26 cellular contexts compared by ENCODE assay signal in genomic region chr4:17313194-17313593, GRCh38.
"Had no signal": no experiment of that assay in that cellular context is flagged by ENCODE, and none has a peak within 500 bp of the region (broad histone marks: within the 10 kb centered on the region; RNA-seq: fewer than 3 reads in every experiment).

No MANE protein-coding gene starts in this region.

- H3K27ac Mint-ChIP-seq: activated CD8-positive, alpha-beta T cell treated with anti-CD3 and anti-CD28 coated beads, Interleukin-2, amount 10 ng/mL, durations not matched to agents 7 days and 5 days; activated naive CD8-positive, alpha-beta T cell treated with anti-CD3 and anti-CD28 coated beads, Interleukin-2, amount 10 ng/mL, durations not matched to agents 7 days and 5 days; brain; T-helper 17 cell; WTC11 had no signal

- H3K9me3 ChIP-seq: Peyer's patch, SJCRH30 had no signal

- H3K27ac ChIP-seq: KMS-11, Peyer's patch, RWPE1, SJCRH30 had no signal

- ATAC-seq: activated CD8-positive, alpha-beta T cell treated with anti-CD3 and anti-CD28 coated beads, Interleukin-2, amount 10 ng/mL, durations not matched to agents 7 days and 5 days; T-helper 17 cell; WTC11 had no signal

- H3K9ac ChIP-seq: KMS-11 had no signal

- DNase-seq: activated CD4-positive, alpha-beta T cell treated with anti-CD3 and anti-CD28 coated beads for 48 hours; activated CD4-positive, alpha-beta T cell treated with anti-CD3 and anti-CD28 coated beads, Interleukin-2, amount 50 U/mL, for 4 hours; activated CD4-positive, CD25-positive, alpha-beta regulatory T cell treated with anti-CD3 and anti-CD28 coated beads, Interleukin-2, amount 50 U/mL, for 72 hours; activated CD8-positive, alpha-beta memory T cell treated with anti-CD3 and anti-CD28 coated beads, Interleukin-2, amount 50 U/mL, for 48 hours; activated CD8-positive, alpha-beta T cell treated with anti-CD3 and anti-CD28 coated beads, Interleukin-2, amount 10 ng/mL, durations not matched to agents 7 days and 5 days; activated naive CD4-positive, alpha-beta T cell treated with anti-CD3 and anti-CD28 coated beads, Interleukin-2, amount 50 U/mL, for 16 hours; activated naive CD8-positive, alpha-beta T cell treated with anti-CD3 and anti-CD28 coated beads, Interleukin-2, amount 10 ng/mL, durations not matched to agents 7 days and 5 days; activated T-cell treated with anti-CD3 and anti-CD28 coated beads, Interleukin-2, amount 50 U/mL, for 1 hour; aorta; MG63; MV-4-11; NCI-H1092 treated with DMSO at 0.1 percent for 48 hours; NCI-H1417 treated with DMSO at 0.1 percent for 48 hours; NCI-H1694 treated with DMSO at 0.1 percent for 48 hours; NCI-H2029 treated with DMSO at 0.1 percent for 48 hours; NCI-H524; Peyer's patch; Right ventricle myocardium superior; SJCRH30; T-helper 17 cell; T-helper 9 cell had no signal

- H3K4me3 ChIP-seq: MG63, Peyer's patch, SJCRH30 had no signal

- H3K36me3 ChIP-seq: MG63, Peyer's patch, SJCRH30 had no signal

- H3K27me3 ChIP-seq: MG63, Peyer's patch, SJCRH30 had no signal

- H3K4me1 ChIP-seq: Peyer's patch, SJCRH30 had no signal

- H3K36me3 Mint-ChIP-seq: activated naive CD8-positive, alpha-beta T cell treated with anti-CD3 and anti-CD28 coated beads, Interleukin-2, amount 10 ng/mL, durations not matched to agents 7 days and 5 days; brain; WTC11 had no signal

- H3K9me3 Mint-ChIP-seq: activated naive CD8-positive, alpha-beta T cell treated with anti-CD3 and anti-CD28 coated beads, Interleukin-2, amount 10 ng/mL, durations not matched to agents 7 days and 5 days; WTC11 had no signal

- H3K4me2 ChIP-seq: KMS-11 had no signal

- H3K4me3 Mint-ChIP-seq: activated CD8-positive, alpha-beta T cell treated with anti-CD3 and anti-CD28 coated beads, Interleukin-2, amount 10 ng/mL, durations not matched to agents 7 days and 5 days; activated naive CD8-positive, alpha-beta T cell treated with anti-CD3 and anti-CD28 coated beads, Interleukin-2, amount 10 ng/mL, durations not matched to agents 7 days and 5 days; brain; IgD-negative memory B cell; T-helper 17 cell; WTC11 had no signal
